ENCODE assay signal across 1 cellular context in the genomic region with DNA sequence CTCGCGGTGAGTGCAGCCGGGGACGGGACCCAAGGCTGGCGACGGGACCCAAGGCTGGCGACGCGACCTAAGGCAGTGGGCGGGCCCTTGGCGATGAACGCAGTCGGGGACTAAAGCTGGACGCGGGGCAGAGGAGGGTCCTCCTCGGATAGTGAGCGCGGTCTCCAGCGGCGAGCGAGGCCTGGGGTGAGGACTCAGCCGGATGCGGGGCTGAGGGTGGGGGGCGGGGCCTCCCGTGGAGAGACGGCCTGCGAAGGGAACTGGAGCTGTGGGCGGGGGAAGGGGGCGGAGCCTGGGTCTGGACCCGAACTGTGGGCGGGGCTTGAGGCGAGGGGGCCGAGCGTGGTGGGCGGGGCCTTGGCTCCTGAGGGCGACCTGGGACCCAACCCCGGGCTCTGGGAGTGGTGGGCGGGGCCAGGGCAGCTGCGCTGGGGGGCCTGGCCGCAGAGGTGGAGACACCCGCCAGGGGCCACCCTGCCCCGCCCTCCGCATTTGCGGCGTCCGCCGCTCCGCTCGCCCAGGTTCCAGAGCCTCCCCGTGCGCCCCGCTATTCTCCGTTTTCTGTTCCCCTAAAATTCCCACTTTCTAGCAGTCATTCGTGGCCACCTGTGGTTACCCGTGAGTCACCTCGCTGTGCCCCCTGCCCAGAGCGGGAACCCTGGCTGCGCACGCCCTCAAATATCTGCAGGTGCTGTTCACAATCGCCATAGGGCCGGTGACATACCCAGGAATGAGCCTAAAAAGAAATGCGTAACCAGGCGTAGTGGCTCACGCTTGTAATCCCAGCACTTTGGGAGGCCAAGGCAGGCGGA.
A peak's percentile ranks its signal among the peaks of the same experiment; 100 is the strongest.
TF ChIP-seq lines count a peak whose summit lies in the region.

No MANE protein-coding gene starts in this region.

TF ChIP-seq in HEK293, 187 proteins besides CTCF, POLR2A, EP300 and RAD21 (continued from another document):
- TF ChIP-seq, protein P1, sequence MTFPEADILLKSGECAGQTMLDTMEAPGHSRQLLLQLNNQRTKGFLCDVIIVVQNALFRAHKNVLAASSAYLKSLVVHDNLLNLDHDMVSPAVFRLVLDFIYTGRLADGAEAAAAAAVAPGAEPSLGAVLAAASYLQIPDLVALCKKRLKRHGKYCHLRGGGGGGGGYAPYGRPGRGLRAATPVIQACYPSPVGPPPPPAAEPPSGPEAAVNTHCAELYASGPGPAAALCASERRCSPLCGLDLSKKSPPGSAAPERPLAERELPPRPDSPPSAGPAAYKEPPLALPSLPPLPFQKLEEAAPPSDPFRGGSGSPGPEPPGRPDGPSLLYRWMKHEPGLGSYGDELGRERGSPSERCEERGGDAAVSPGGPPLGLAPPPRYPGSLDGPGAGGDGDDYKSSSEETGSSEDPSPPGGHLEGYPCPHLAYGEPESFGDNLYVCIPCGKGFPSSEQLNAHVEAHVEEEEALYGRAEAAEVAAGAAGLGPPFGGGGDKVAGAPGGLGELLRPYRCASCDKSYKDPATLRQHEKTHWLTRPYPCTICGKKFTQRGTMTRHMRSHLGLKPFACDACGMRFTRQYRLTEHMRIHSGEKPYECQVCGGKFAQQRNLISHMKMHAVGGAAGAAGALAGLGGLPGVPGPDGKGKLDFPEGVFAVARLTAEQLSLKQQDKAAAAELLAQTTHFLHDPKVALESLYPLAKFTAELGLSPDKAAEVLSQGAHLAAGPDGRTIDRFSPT (tag by site-specific recombination; IDR thresholded peaks at IDR 0.05), result peak; percentile 70
- peak; percentile 84 for TF ChIP-seq ZEB2 (tag by site-specific recombination; IDR thresholded peaks at IDR 0.05)
- TF ChIP-seq BCL11A (tag by site-specific recombination; IDR thresholded peaks at IDR 0.05; ENCODE audit: low read depth), result peak; percentile 87
- TF ChIP-seq ZNF155 (tag by site-specific recombination; IDR thresholded peaks at IDR 0.05), result no peak
- TF ChIP-seq ZBTB20 (tag by site-specific recombination; IDR thresholded peaks at IDR 0.05), result peak; percentile 100
- no peak for TF ChIP-seq MZF1 (tag by site-specific recombination; IDR thresholded peaks at IDR 0.05; ENCODE audit: borderline replicate concordance)
- TF ChIP-seq, protein P2, sequence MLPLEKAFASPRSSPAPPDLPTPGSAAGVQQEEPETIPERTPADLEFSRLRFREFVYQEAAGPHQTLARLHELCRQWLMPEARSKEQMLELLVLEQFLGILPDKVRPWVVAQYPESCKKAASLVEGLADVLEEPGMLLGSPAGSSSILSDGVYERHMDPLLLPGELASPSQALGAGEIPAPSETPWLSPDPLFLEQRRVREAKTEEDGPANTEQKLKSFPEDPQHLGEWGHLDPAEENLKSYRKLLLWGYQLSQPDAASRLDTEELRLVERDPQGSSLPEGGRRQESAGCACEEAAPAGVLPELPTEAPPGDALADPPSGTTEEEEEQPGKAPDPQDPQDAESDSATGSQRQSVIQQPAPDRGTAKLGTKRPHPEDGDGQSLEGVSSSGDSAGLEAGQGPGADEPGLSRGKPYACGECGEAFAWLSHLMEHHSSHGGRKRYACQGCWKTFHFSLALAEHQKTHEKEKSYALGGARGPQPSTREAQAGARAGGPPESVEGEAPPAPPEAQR (tag by site-specific recombination; IDR thresholded peaks at IDR 0.05), result no peak
- TF ChIP-seq ZNF169 (tag by site-specific recombination; IDR thresholded peaks at IDR 0.05), result no peak
- TF ChIP-seq ZNF341 (tag by site-specific recombination; IDR thresholded peaks at IDR 0.05; ENCODE audit: low read depth), result peak; percentile 61
- TF ChIP-seq, protein P3, sequence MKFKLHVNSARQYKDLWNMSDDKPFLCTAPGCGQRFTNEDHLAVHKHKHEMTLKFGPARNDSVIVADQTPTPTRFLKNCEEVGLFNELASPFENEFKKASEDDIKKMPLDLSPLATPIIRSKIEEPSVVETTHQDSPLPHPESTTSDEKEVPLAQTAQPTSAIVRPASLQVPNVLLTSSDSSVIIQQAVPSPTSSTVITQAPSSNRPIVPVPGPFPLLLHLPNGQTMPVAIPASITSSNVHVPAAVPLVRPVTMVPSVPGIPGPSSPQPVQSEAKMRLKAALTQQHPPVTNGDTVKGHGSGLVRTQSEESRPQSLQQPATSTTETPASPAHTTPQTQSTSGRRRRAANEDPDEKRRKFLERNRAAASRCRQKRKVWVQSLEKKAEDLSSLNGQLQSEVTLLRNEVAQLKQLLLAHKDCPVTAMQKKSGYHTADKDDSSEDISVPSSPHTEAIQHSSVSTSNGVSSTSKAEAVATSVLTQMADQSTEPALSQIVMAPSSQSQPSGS (tag by site-specific recombination; IDR thresholded peaks at IDR 0.05; ENCODE audit: low read depth), result no peak
- no peak for TF ChIP-seq ZNF221 (tag by site-specific recombination; IDR thresholded peaks at IDR 0.05; ENCODE audit: borderline replicate concordance)
- TF ChIP-seq GFI1B (tag by site-specific recombination; IDR thresholded peaks at IDR 0.05), result no peak
- TF ChIP-seq, protein P4, sequence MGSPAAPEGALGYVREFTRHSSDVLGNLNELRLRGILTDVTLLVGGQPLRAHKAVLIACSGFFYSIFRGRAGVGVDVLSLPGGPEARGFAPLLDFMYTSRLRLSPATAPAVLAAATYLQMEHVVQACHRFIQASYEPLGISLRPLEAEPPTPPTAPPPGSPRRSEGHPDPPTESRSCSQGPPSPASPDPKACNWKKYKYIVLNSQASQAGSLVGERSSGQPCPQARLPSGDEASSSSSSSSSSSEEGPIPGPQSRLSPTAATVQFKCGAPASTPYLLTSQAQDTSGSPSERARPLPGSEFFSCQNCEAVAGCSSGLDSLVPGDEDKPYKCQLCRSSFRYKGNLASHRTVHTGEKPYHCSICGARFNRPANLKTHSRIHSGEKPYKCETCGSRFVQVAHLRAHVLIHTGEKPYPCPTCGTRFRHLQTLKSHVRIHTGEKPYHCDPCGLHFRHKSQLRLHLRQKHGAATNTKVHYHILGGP (tag by site-specific recombination; IDR thresholded peaks at IDR 0.05), result no peak
- TF ChIP-seq ZNF747 (tag by site-specific recombination; IDR thresholded peaks at IDR 0.05), result no peak
- TF ChIP-seq ZNF354C (tag by site-specific recombination; IDR thresholded peaks at IDR 0.05; ENCODE audit: borderline replicate concordance, low read depth), result no peak
- TF ChIP-seq KLF16 (tag by site-specific recombination; IDR thresholded peaks at IDR 0.05), result peak; percentile 81; the same call in 1 of the 2 replicates
- no peak for TF ChIP-seq ZNF311 (tag by site-specific recombination; IDR thresholded peaks at IDR 0.05; ENCODE audit: borderline replicate concordance)
- peak; percentile 90 for TF ChIP-seq ZFHX2 (tag by site-specific recombination; conservative IDR thresholded peaks at IDR 0.05)
- TF ChIP-seq ZNF37A (tag by site-specific recombination; IDR thresholded peaks at IDR 0.05), result no peak
- no peak for TF ChIP-seq ZNF777 (tag by site-specific recombination; IDR thresholded peaks at IDR 0.05; ENCODE audit: borderline replicate concordance)
- no peak for TF ChIP-seq ZBTB48 (tag by site-specific recombination; IDR thresholded peaks at IDR 0.05)
- TF ChIP-seq, protein P5, sequence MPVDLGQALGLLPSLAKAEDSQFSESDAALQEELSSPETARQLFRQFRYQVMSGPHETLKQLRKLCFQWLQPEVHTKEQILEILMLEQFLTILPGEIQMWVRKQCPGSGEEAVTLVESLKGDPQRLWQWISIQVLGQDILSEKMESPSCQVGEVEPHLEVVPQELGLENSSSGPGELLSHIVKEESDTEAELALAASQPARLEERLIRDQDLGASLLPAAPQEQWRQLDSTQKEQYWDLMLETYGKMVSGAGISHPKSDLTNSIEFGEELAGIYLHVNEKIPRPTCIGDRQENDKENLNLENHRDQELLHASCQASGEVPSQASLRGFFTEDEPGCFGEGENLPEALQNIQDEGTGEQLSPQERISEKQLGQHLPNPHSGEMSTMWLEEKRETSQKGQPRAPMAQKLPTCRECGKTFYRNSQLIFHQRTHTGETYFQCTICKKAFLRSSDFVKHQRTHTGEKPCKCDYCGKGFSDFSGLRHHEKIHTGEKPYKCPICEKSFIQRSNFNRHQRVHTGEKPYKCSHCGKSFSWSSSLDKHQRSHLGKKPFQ (tag by site-specific recombination; IDR thresholded peaks at IDR 0.05), result no peak
